Comparison of ENCODE assay signal across 17 cellular contexts in the genomic region with DNA sequence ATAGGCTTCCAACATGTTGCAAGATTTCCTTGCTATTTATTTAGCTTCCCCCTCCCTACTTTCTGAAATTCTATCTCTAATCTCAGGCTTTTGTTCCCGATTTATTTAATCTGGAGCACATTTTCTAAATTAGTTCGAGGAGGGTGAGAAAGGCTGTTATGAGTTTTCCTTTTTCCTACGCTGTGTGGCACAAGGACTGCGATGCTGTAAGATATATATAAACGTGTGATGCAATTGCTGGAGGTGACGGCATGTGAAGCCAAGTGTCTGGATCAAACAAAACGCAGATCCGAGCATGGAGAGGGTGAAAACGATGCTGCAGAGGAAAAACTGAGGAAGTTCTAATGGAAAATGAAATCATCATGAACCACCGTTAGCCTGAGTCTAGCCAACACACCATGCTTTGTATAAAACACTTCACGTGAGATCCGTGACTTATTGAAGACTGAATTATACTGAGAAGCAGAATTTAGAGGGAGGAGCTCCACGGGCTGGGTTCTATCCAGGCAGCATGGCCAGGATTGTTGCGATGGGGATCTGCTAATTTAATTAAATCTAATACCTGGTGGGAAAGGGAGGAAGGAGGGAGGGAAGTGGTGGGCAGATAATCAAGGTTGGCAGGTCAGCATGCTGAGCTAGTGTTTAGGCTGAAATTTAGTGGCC. TPM values are rescaled to one million over a fixed set of nuclear protein-coding genes. Genes with fewer than 3 reads are reported as not detected.
DNase-seq lines count a peak whose midpoint lies in the region; ATAC-seq and TF ChIP-seq lines count a peak whose summit lies in the region.
"Had no signal": no experiment of that assay in that cellular context is flagged by ENCODE, and none has a peak within 500 bp of the region (broad histone marks: within the 10 kb centered on the region; RNA-seq: fewer than 3 reads in every experiment).

No MANE protein-coding gene starts in this region.

- H3K27me3 ChIP-seq in cardiac muscle cell: no peaks in the 10 kb centered on the region

- H3K4me1 Mint-ChIP-seq in neural crest cell (peaks cover 58% of the 10 kb centered on the region), type B pancreatic cell (ENCODE audit: unreplicated experiment) (peaks cover 50% of the 10 kb centered on the region)

- H3K27ac Mint-ChIP-seq in neural crest cell (ENCODE audit: unreplicated experiment) (no peak overlapping the region), type B pancreatic cell (peak overlapping the region; percentile 77)
- H3K27ac Mint-ChIP-seq: activated naive CD8-positive, alpha-beta T cell; natural killer cell treated with Interleukin-12 subunit alpha and Interleukin-12 subunit beta and Interleukin-15 and Interleukin-18, amount 100 ng/mL, for 72 hours had no signal

- DNase-seq in cardiac muscle cell (ENCODE audit: low read depth in 1 of 2, low spot score in 1 of 2) (peak in 1 of 2 donors; percentile 78), left ventricle myocardium superior (no peak), fibroblast of gingiva (ENCODE audit: low read depth) (peak; percentile 19), neural crest cell (ENCODE audit: low read depth, low spot score) (no peak), type B pancreatic cell (ENCODE audit: extremely low spot score, unreplicated experiment) (no peak)
- DNase-seq in activated naive CD4-positive, alpha-beta T cell treated with Interleukin-2 at 50 U/mL for 16 hours: no peak
- DNase-seq: COR-L47; GOT3; stimulated activated CD4-positive, alpha-beta T cell treated with anti-CD3 and anti-CD28 coated beads, Interleukin-1b, Interleukin-23, amount 100 ng/mL, for 48 hours; stimulated activated naive CD8-positive, alpha-beta T cell treated with anti-CD3 and anti-CD28 coated beads, Interleukin-15, Interleukin-2, amounts not matched to agents 100 U/mL and 50 U/mL, for 24 hours had no signal

- no peaks in the 10 kb centered on the region for H3K9me3 ChIP-seq in cardiac muscle cell (ENCODE audit: low read depth)

- ATAC-seq in left ventricle myocardium superior: no peak
- no peak for ATAC-seq in HG02981 (IDR thresholded peaks at IDR 0.05; ENCODE audit: unreplicated experiment)
- ATAC-seq in HG03196 (IDR thresholded peaks at IDR 0.05; ENCODE audit: unreplicated experiment): no peak
- ATAC-seq: natural killer cell treated with Interleukin-12 subunit alpha and Interleukin-12 subunit beta and Interleukin-15 and Interleukin-18, amount 100 ng/mL, for 72 hours; stimulated activated naive CD8-positive, alpha-beta T cell treated with anti-CD3 and anti-CD28 coated beads, Interleukin-15, Interleukin-2, amounts not matched to agents 100 U/mL and 50 U/mL, for 24 hours had no signal

- H3K4me3 Mint-ChIP-seq in neural crest cell: peak overlapping the region; percentile 77
- H3K4me3 Mint-ChIP-seq in type B pancreatic cell: peak overlapping the region; percentile 57
- H3K4me3 Mint-ChIP-seq: activated naive CD8-positive, alpha-beta T cell; natural killer cell treated with Interleukin-12 subunit alpha and Interleukin-12 subunit beta and Interleukin-15 and Interleukin-18, amount 100 ng/mL, for 72 hours had no signal

- TF ChIP-seq CTCF in cardiac muscle cell (IDR thresholded peaks at IDR 0.05; ENCODE audit: low read depth, low read length) (no peak), neural crest cell (conservative IDR thresholded peaks at IDR 0.05) (no peak), type B pancreatic cell (conservative IDR thresholded peaks at IDR 0.05) (no peak)

- H3K4me3 ChIP-seq in cardiac muscle cell: no peak overlapping the region

- H3K4me1 ChIP-seq in cardiac muscle cell (ENCODE audit: low read depth): peaks cover 52% of the 10 kb centered on the region

- H3K27me3 Mint-ChIP-seq in neural crest cell (ENCODE audit: low read depth): peaks cover 13% of the 10 kb centered on the region
- H3K27me3 Mint-ChIP-seq in type B pancreatic cell: peaks cover 60% of the 10 kb centered on the region

- H3K27ac ChIP-seq in cardiac muscle cell: peak overlapping the region; percentile 76
- H3K27ac ChIP-seq: 22Rv1 had no signal

- no peaks in the 10 kb centered on the region for H3K9me3 Mint-ChIP-seq in neural crest cell
- H3K9me3 Mint-ChIP-seq in type B pancreatic cell: no peaks in the 10 kb centered on the region
- H3K9me3 Mint-ChIP-seq: natural killer cell treated with Interleukin-12 subunit alpha and Interleukin-12 subunit beta and Interleukin-15 and Interleukin-18, amount 100 ng/mL, for 72 hours had no signal

- H3K36me3 ChIP-seq in cardiac muscle cell: no peaks in the 10 kb centered on the region

- no peaks in the 10 kb centered on the region for H3K36me3 Mint-ChIP-seq in neural crest cell (ENCODE audit: low read depth)
- no peaks in the 10 kb centered on the region for H3K36me3 Mint-ChIP-seq in type B pancreatic cell
- H3K36me3 Mint-ChIP-seq: activated naive CD8-positive, alpha-beta T cell; natural killer cell treated with Interleukin-12 subunit alpha and Interleukin-12 subunit beta and Interleukin-15 and Interleukin-18, amount 100 ng/mL, for 72 hours had no signal

- intact Hi-C loops in left ventricle myocardium superior (cut with micrococcal nuclease): loop anchor here (10.0 kb wide), 2 partner anchors 186 to 236 kb away; no protein-coding TSS in a partner anchor

RNA-seq across cellular contexts. Expression of a gene that starts 4.5 kb away (rescaled TPM):
- total RNA-seq in cardiac muscle cell (3.6 and 6.1 TPM in 2 replicates), left ventricle myocardium superior (7.6 TPM), neural crest cell (21.5 and 23.5 TPM in 2 replicates), type B pancreatic cell (ENCODE audit: low replicate concordance) (0.95 and 15.3 TPM in 2 replicates)
- 2.1 and 5.8 TPM in 2 replicates for polyA plus RNA-seq in cardiac muscle cell
- total RNA-seq: activated CD8-positive, alpha-beta memory T cell treated with anti-CD3 and anti-CD28 coated beads for 36 hours; natural killer cell treated with Interleukin-12 subunit alpha and Interleukin-12 subunit beta and Interleukin-15 and Interleukin-18, amount 100 ng/mL, for 72 hours; T-helper 2 cell treated with Interferon-gamma antibody and Interleukin-4, amounts not matched to agents 100 ng/mL and 5 ng/mL, for 36 hours had no signal

RNA-seq across cellular contexts. Expression of a gene that starts 57.6 kb away (rescaled TPM):
- total RNA-seq in cardiac muscle cell (21.3 and 23.4 TPM in 2 replicates), left ventricle myocardium superior (7.9 TPM), neural crest cell (30.4 and 34.6 TPM in 2 replicates), type B pancreatic cell (ENCODE audit: low replicate concordance) (17.2 and 33.2 TPM in 2 replicates)
- polyA plus RNA-seq in cardiac muscle cell: 26.8 and 33.8 TPM in 2 replicates
